ENCODE assay signal across 17 cellular contexts in genomic region chr2:96153991-96154431, GRCh38. TPM values are rescaled to one million over a fixed set of nuclear protein-coding genes. Genes with fewer than 3 reads are reported as not detected.
DNase-seq lines count a peak whose midpoint lies in the region; ATAC-seq, FAIRE-seq and TF ChIP-seq lines count a peak whose summit lies in the region.
"Had no signal": no experiment of that assay in that cellular context is flagged by ENCODE, and none has a peak within 500 bp of the region (broad histone marks: within the 10 kb centered on the region; RNA-seq: fewer than 3 reads in every experiment).

No MANE protein-coding gene starts in this region.

- H3K4me2 ChIP-seq in BLaER1, result no peak overlapping the region

- no peaks in the 10 kb centered on the region for H3K36me3 ChIP-seq in BLaER1
- no peaks in the 10 kb centered on the region for H3K36me3 ChIP-seq in RWPE2 (ENCODE audit: low read depth)
- H3K36me3 ChIP-seq in lower lobe of right lung, result no peaks in the 10 kb centered on the region
- H3K36me3 ChIP-seq: esophagus muscularis mucosa, SJSA1 had no signal

- no peaks in the 10 kb centered on the region for H3K36me3 Mint-ChIP-seq in nephron progenitor cell (ENCODE audit: low read depth)

- peak overlapping the region; percentile 37; the same call in 1 of the 2 replicates for H3K27ac ChIP-seq in BLaER1
- no peak overlapping the region for H3K27ac ChIP-seq in RWPE2 (ENCODE audit: poor library complexity, severe bottlenecking)
- H3K27ac ChIP-seq in lower lobe of right lung, result no peak overlapping the region
- H3K27ac ChIP-seq: esophagus muscularis mucosa, SJSA1 had no signal

- H3K9me3 ChIP-seq in BLaER1, result no peaks in the 10 kb centered on the region
- no peaks in the 10 kb centered on the region for H3K9me3 ChIP-seq in RWPE2 (ENCODE audit: severe bottlenecking)
- no peaks in the 10 kb centered on the region for H3K9me3 ChIP-seq in lower lobe of right lung
- H3K9me3 ChIP-seq: esophagus muscularis mucosa, SJSA1 had no signal

- intact Hi-C loops in lower lobe of right lung (cut with DNase I), result no loop called here

- peaks cover 49% of the 10 kb centered on the region for H3K4me1 Mint-ChIP-seq in nephron progenitor cell

- DNase-seq in RWPE2 (ENCODE audit: low spot score), result peak; percentile 45
- peak; percentile 38 for DNase-seq in lower lobe of right lung
- no peak for DNase-seq in urothelium cell line (ENCODE audit: low spot score)
- DNase-seq in nephron progenitor cell, result no peak
- DNase-seq: anterior cingulate cortex, head of caudate nucleus, NCI-H1417 treated with DMSO at 0.1 percent for 48 hours, NCI-H345 had no signal

- H3K9ac ChIP-seq in BLaER1, result no peak overlapping the region

- ATAC-seq in RWPE2 (ENCODE audit: low read depth) (no peak), lower lobe of right lung (no peak), HG02623 (IDR thresholded peaks at IDR 0.05; ENCODE audit: unreplicated experiment) (no peak), GM21390 (IDR thresholded peaks at IDR 0.05; ENCODE audit: unreplicated experiment) (no peak)

- H3K27me3 ChIP-seq in BLaER1 (no peaks in the 10 kb centered on the region), RWPE2 (ENCODE audit: insufficient read depth, poor library complexity, severe bottlenecking) (no peaks in the 10 kb centered on the region), lower lobe of right lung (ENCODE audit: low read depth) (no peaks in the 10 kb centered on the region)

- H3K4me1 ChIP-seq in BLaER1 (peaks cover 46% of the 10 kb centered on the region), RWPE2 (ENCODE audit: insufficient read depth, poor library complexity, severe bottlenecking) (no peaks in the 10 kb centered on the region), lower lobe of right lung (peaks cover under 1% of the 10 kb centered on the region)

- peak; percentile 28; the same call in 1 of the 3 replicates for TF ChIP-seq CTCF in GM12872 (IDR thresholded peaks at IDR 0.05; ENCODE audit: insufficient read depth, low read depth, low read length)
- TF ChIP-seq CTCF in RWPE2 (IDR thresholded peaks at IDR 0.05; ENCODE audit: poor library complexity, severe bottlenecking), result no peak
- no peak for TF ChIP-seq CTCF in lower lobe of right lung (IDR thresholded peaks at IDR 0.05)
- no peak for TF ChIP-seq CTCF in nephron progenitor cell (IDR thresholded peaks at IDR 0.05)

- H3K27me3 Mint-ChIP-seq in nephron progenitor cell (ENCODE audit: low read depth, poor library complexity), result peaks cover 7% of the 10 kb centered on the region
- H3K27me3 Mint-ChIP-seq: activated CD4-positive, alpha-beta memory T cell treated with anti-CD3 and anti-CD28 coated beads for 36 hours had no signal

- H3K9me3 Mint-ChIP-seq in nephron progenitor cell, result no peaks in the 10 kb centered on the region
- H3K9me3 Mint-ChIP-seq: activated CD4-positive, alpha-beta memory T cell treated with anti-CD3 and anti-CD28 coated beads for 36 hours; activated T-helper 2 cell treated with anti-CD3 and anti-CD28 coated beads, Interferon-gamma antibody, Interleukin-2, Interleukin-4, amounts not matched to agents 10 μg/mL and 5 μg/mL and 100 μg/mL, durations not matched to agents 14 hours and 24 hours and 36 hours had no signal

- no peak for FAIRE-seq in urothelium cell line (lab: Jason Lieb, UNC)

- no peak overlapping the region for H3K4me3 Mint-ChIP-seq in nephron progenitor cell
- H3K4me3 Mint-ChIP-seq: activated CD4-positive, alpha-beta memory T cell treated with anti-CD3 and anti-CD28 coated beads for 36 hours had no signal

- H4K20me1 ChIP-seq in BLaER1, result no peaks in the 10 kb centered on the region

- H3K27ac Mint-ChIP-seq in nephron progenitor cell, result no peak overlapping the region
- H3K27ac Mint-ChIP-seq: activated T-helper 2 cell treated with anti-CD3 and anti-CD28 coated beads, Interferon-gamma antibody, Interleukin-2, Interleukin-4, amounts not matched to agents 10 μg/mL and 5 μg/mL and 100 μg/mL, durations not matched to agents 14 hours and 24 hours and 36 hours had no signal

- H3K4me3 ChIP-seq in BLaER1 (no peak overlapping the region), RWPE2 (ENCODE audit: severe bottlenecking) (no peak overlapping the region), lower lobe of right lung (no peak overlapping the region)
- H3K4me3 ChIP-seq: esophagus muscularis mucosa, SJSA1 had no signal

RNA-seq across cellular contexts. Expression of gene DUSP2, which starts 8.8 kb away (rescaled TPM):
- total RNA-seq in lower lobe of right lung, result 5.5 TPM

RNA-seq across cellular contexts. Expression of gene ASTL, which starts 15.7 kb away (rescaled TPM):
- total RNA-seq in lower lobe of right lung, result not detected
- total RNA-seq: esophagus muscularis mucosa, SJSA1, ureter had no signal

RNA-seq across cellular contexts. Expression of gene ADRA2B, which starts 37.6 kb away (rescaled TPM):
- 0.32 TPM for total RNA-seq in lower lobe of right lung
- total RNA-seq: SJSA1 had no signal

RNA-seq across cellular contexts. Expression of gene STARD7, which starts 54.6 kb away (rescaled TPM):
- total RNA-seq in lower lobe of right lung, result 147 TPM

Comparison
In these comparisons a context has a peak if more than half of its experiments do, and no peak if none do; other contexts are left out.
1. DNase-seq: peak in RWPE2 (single experiment) and lower lobe of right lung (single experiment); none in urothelium cell line (single experiment) and nephron progenitor cell (single experiment).